ENCODE assay signal across 8 cellular contexts in genomic region chrX:49269768-49270248, GRCh38. TPM values are rescaled to one million over a fixed set of nuclear protein-coding genes. Genes with fewer than 3 reads are reported as not detected.
A peak's percentile ranks its signal among the peaks of the same experiment; 100 is the strongest.
DNase-seq lines count a peak whose midpoint lies in the region; ATAC-seq and TF ChIP-seq lines count a peak whose summit lies in the region.

PPP1R3F (plus strand) TSS chrX:49269793; CDS start chrX:49269870, 77 bp downstream.

- peaks cover 12% of the 10 kb centered on the region in 2 donors for H3K36me3 Mint-ChIP-seq in stimulated activated naive B cell treated with anti-CD40 and anti-IgM and Interleukin-4, amounts not matched to agents 10 μg/mL and 1 μg/mL and 100 μg/mL, for 72 hours

- H3K36me3 ChIP-seq in adipocyte (ENCODE audit: control insufficient read depth, insufficient read depth, low read length, severe bottlenecking) (no peaks in the 10 kb centered on the region), iPS-20b (ENCODE audit: insufficient read depth, low read depth, low read length) (peaks cover 20% of the 10 kb centered on the region; the same call in 1 of the 2 replicates)

- H3K27me3 ChIP-seq in AG04450 (ENCODE audit: control insufficient read depth, insufficient read depth, low read length) (no peaks in the 10 kb centered on the region), adipocyte (replicated peaks; ENCODE audit: control insufficient read depth, insufficient read depth, low read length) (peaks cover 5% of the 10 kb centered on the region), iPS-20b (ENCODE audit: insufficient read depth, low read length) (no peaks in the 10 kb centered on the region)

- H3K27ac Mint-ChIP-seq in stimulated activated naive B cell treated with anti-CD40 and anti-IgM and Interleukin-4, amounts not matched to agents 10 μg/mL and 1 μg/mL and 100 μg/mL, for 72 hours = peak within 1 kb of the TSS; percentile 99

- POLR2A ChIA-PET in AG04450 (lab: Yijun Ruan, JAX) = interaction anchor here (1.0 to 1.1 kb wide), 2 partner anchors 20 to 79 kb away, joined by 4 to 8 read pairs; no protein-coding TSS in a partner anchor

- CTCF ChIA-PET in AG04450 (lab: Charles Lee) = interaction anchor here (0.9 kb wide), 2 partner anchors 21 to 114 kb away, joined by 3 read pairs; no protein-coding TSS in a partner anchor

- H3K27ac ChIP-seq in AG04450 (ENCODE audit: low read depth, low read length) (peak within 1 kb of the TSS; percentile 96), iPS-20b (ENCODE audit: low read length) (peak within 1 kb of the TSS; percentile 85)

- no peak for TF ChIP-seq CTCF in AG04450 (IDR thresholded peaks at IDR 0.05; ENCODE audit: low read depth, low read length)

- peaks cover 4% of the 10 kb centered on the region; the same call in 1 of the 2 replicates for H3K9me3 ChIP-seq in AG04450 (ENCODE audit: control insufficient read depth, insufficient read depth, low read length)
- no peaks in the 10 kb centered on the region for H3K9me3 ChIP-seq in adipocyte (ENCODE audit: control insufficient read depth, low read length)
- H3K9me3 ChIP-seq in iPS-20b (ENCODE audit: insufficient read depth, low read depth, low read length) = no peaks in the 10 kb centered on the region

- peaks cover 19% of the 10 kb centered on the region for H3K4me1 ChIP-seq in adipocyte (ENCODE audit: control insufficient read depth, insufficient read depth, low read length)
- H3K4me1 ChIP-seq in iPS-20b (ENCODE audit: insufficient read depth, low read length) = no peaks in the 10 kb centered on the region; the same call in 1 of the 2 replicates

- ATAC-seq in GM19351 (IDR thresholded peaks at IDR 0.05; ENCODE audit: unreplicated experiment) = peak; percentile 20
- ATAC-seq in HG03342 (IDR thresholded peaks at IDR 0.05; ENCODE audit: unreplicated experiment) = peak; percentile 19
- ATAC-seq in stimulated activated naive B cell treated with anti-CD40 and anti-IgM and Interleukin-4, amounts not matched to agents 10 μg/mL and 1 μg/mL and 100 μg/mL, for 72 hours (replicated peaks) = peak; percentile 14 to 17

- peak within 1 kb of the TSS; percentile 74 for H3K4me3 ChIP-seq in AG04450 (ENCODE audit: low read depth, low read length)
- H3K4me3 ChIP-seq in adipocyte (ENCODE audit: low read length) = peak within 1 kb of the TSS; percentile 84
- peak within 1 kb of the TSS; percentile 74 for H3K4me3 ChIP-seq in iPS-20b (ENCODE audit: low read length)

- peak within 1 kb of the TSS; percentile 85 for H3K9ac ChIP-seq in adipocyte (ENCODE audit: low read length)
- peak within 1 kb of the TSS; percentile 84; the same call in 1 of the 2 replicates for H3K9ac ChIP-seq in iPS-20b (ENCODE audit: low read depth, low read length)

- DNase-seq in AG04450 (ENCODE audit: low read depth, low spot score) (no peak), adipocyte (ENCODE audit: low read depth) (no peak), foreskin melanocyte (no peak), DMS53 (lab: John Stamatoyannopoulos, UW) (no peak)
- no peak for DNase-seq in stimulated activated naive B cell treated with anti-CD40 and anti-IgM and Interleukin-4, amounts not matched to agents 10 μg/mL and 1 μg/mL and 100 μg/mL, for 72 hours

- no peaks in the 10 kb centered on the region for H3K27me3 Mint-ChIP-seq in stimulated activated naive B cell treated with anti-CD40 and anti-IgM and Interleukin-4, amounts not matched to agents 10 μg/mL and 1 μg/mL and 100 μg/mL, for 72 hours

- peaks cover 19 to 40% of the 10 kb centered on the region in 2 donors for H3K4me1 Mint-ChIP-seq in stimulated activated naive B cell treated with anti-CD40 and anti-IgM and Interleukin-4, amounts not matched to agents 10 μg/mL and 1 μg/mL and 100 μg/mL, for 72 hours

- no peaks in the 10 kb centered on the region for H3K9me3 Mint-ChIP-seq in stimulated activated naive B cell treated with anti-CD40 and anti-IgM and Interleukin-4, amounts not matched to agents 10 μg/mL and 1 μg/mL and 100 μg/mL, for 72 hours

- peak within 1 kb of the TSS; percentile 88 to 92 for H3K4me3 Mint-ChIP-seq in stimulated activated naive B cell treated with anti-CD40 and anti-IgM and Interleukin-4, amounts not matched to agents 10 μg/mL and 1 μg/mL and 100 μg/mL, for 72 hours

RNA-seq across cellular contexts. Expression of gene PPP1R3F, which starts in this region (rescaled TPM):
- 1.1 and 2.4 TPM in 2 replicates for polyA plus RNA-seq in AG04450 (2011; rRNA removed)
- polyA minus RNA-seq in AG04450 (2011; rRNA and poly(A)+ RNA removed) = 2.2 and 3.5 TPM in 2 replicates
